Comparison of ENCODE assay signal across 8 cellular contexts in genomic region chr22:41402851-41403250, GRCh38. TPM values are rescaled to one million over a fixed set of nuclear protein-coding genes. Genes with fewer than 3 reads are reported as not detected.
DNase-seq lines count a peak whose midpoint lies in the region; ATAC-seq and TF ChIP-seq lines count a peak whose summit lies in the region.
"Not testable (repeated sequence)": the region's sequence is repeated elsewhere in the genome, so short reads cannot be mapped to it uniquely, and the experiment has no call there.

No MANE protein-coding gene starts in this region.

- CTCF ChIA-PET in A673 (lab: Charles Lee): interaction anchor here (0.5 to 1.5 kb wide), 6 partner anchors 99 to 524 kb away, joined by 3 to 6 read pairs (median 4); no protein-coding TSS in a partner anchor
- CTCF ChIA-PET in PC-9 (lab: Charles Lee): interaction anchor here (1.7 kb wide), 1 partner anchor 115 kb away, joined by 6 read pairs; no protein-coding TSS in a partner anchor

- H3F3A ChIP-seq in PC-9 (ENCODE audit: insufficient read depth, low read depth): not testable (repeated sequence)

- not testable (repeated sequence) for DNase-seq in A673 (ENCODE audit: low spot score); PC-9; ascending aorta (ENCODE audit: low spot score in 2 of 2); dorsolateral prefrontal cortex; heart left ventricle; sigmoid colon; substantia nigra (lab: John Stamatoyannopoulos, UW)

- not testable (repeated sequence) for H3K4me3 ChIP-seq in A673 (ENCODE audit: low read depth, low read length, poor library complexity, severe bottlenecking); PC-9; ascending aorta; dorsolateral prefrontal cortex; heart left ventricle; liver (ENCODE audit: low read depth in 1 of 3, low read length in 3 of 3); sigmoid colon

- ATAC-seq in heart left ventricle: not testable (repeated sequence)

- TF ChIP-seq CTCF in A673 (conservative IDR thresholded peaks at IDR 0.05; ENCODE audit: low read depth, low read length); PC-9 (conservative IDR thresholded peaks at IDR 0.05); ascending aorta (IDR thresholded peaks at IDR 0.05); dorsolateral prefrontal cortex (IDR thresholded peaks at IDR 0.05 in 54 of 56, conservative IDR thresholded peaks at IDR 0.05 in 2 of 56; ENCODE audit: low read depth in 1 of 56, partially characterized antibody in 56 of 56); heart left ventricle (IDR thresholded peaks at IDR 0.05); liver (IDR thresholded peaks at IDR 0.05; ENCODE audit: low read depth, low read length, missing input control); sigmoid colon (IDR thresholded peaks at IDR 0.05): not testable (repeated sequence)

- TF ChIP-seq EP300 in sigmoid colon (IDR thresholded peaks at IDR 0.05): not testable (repeated sequence)

- not testable (repeated sequence) for BruUV-seq in A673 (replicated peaks; lab: Mats Ljungman, UMichigan); PC-9 (replicated peaks; lab: Mats Ljungman, UMichigan)

- intact Hi-C loops in A673 (cut with micrococcal nuclease; ENCODE audit: unreplicated experiment): loop anchor here (1.0 to 5.0 kb wide), 3 partner anchors 114 to 194 kb away; no protein-coding TSS in a partner anchor
- intact Hi-C loops in PC-9 (cut with micrococcal nuclease; ENCODE audit: unreplicated experiment): loop anchor here (10.0 kb wide), 1 partner anchor 192 kb away; no protein-coding TSS in a partner anchor
- intact Hi-C loops in ascending aorta (cut with DNase I): loop anchor here (1.0 kb wide), 1 partner anchor 65 kb away; the partner anchor contains the start of gene PHF5A
- intact Hi-C loops in dorsolateral prefrontal cortex (cut with DNase I): loop anchor here in 1 of 2 donors (2.0 to 5.0 kb wide), 2 partner anchors 36 to 116 kb away; no protein-coding TSS in a partner anchor
- intact Hi-C loops in heart left ventricle (cut with DNase I): loop anchor here (2.0 to 5.0 kb wide), 8 partner anchors 64 to 194 kb away; partner anchors contain the start of genes ACO2 (in 1 of the 10) and PHF5A (in 1 of the 10)
- intact Hi-C loops in sigmoid colon (cut with DNase I): loop anchor here (2.0 to 10.0 kb wide), 4 partner anchors 20 to 192 kb away; partner anchors contain the start of gene TOB2

- not testable (repeated sequence) for H3K9ac ChIP-seq in liver (ENCODE audit: low read depth in 1 of 2, low read length in 2 of 2)

- POLR2A ChIA-PET in A673 (lab: Charles Lee; ENCODE audit: low non-redundant PET): interaction anchor here (0.6 kb wide), 1 partner anchor 66 kb away, joined by 4 read pairs; the partner anchor contains the start of genes ACO2 and PHF5A
- POLR2A ChIA-PET in PC-9 (lab: Charles Lee; ENCODE audit: unreplicated experiment): not testable (repeated sequence)

- H3K36me3 ChIP-seq in A673 (ENCODE audit: insufficient read depth, low read length, poor library complexity, severe bottlenecking); PC-9 (ENCODE audit: low read depth); liver (ENCODE audit: control insufficient read depth in 4 of 4, insufficient read depth in 3 of 4, low read depth in 1 of 4, low read length in 3 of 4): not testable (repeated sequence)
- peaks cover 3 to 14% of the 10 kb centered on the region in 2 donors for H3K36me3 ChIP-seq in ascending aorta
- peaks cover 0 to 18% (median 12%) of the 10 kb centered on the region in 9 donors for H3K36me3 ChIP-seq in heart left ventricle
- peaks cover 0 to 20% (median 6%) of the 10 kb centered on the region in 4 donors for H3K36me3 ChIP-seq in sigmoid colon

- H3K27ac ChIP-seq in A673 (ENCODE audit: low read depth, low read length, poor library complexity, severe bottlenecking): peak overlapping the region; percentile 94
- H3K27ac ChIP-seq in PC-9: not testable (repeated sequence)
- H3K27ac ChIP-seq in ascending aorta: peak overlapping the region; percentile 23 to 27
- peak overlapping the region; percentile 86 to 100 (median 98) for H3K27ac ChIP-seq in dorsolateral prefrontal cortex
- H3K27ac ChIP-seq in heart left ventricle: peak overlapping the region in 10 of 12 donors; percentile 0 to 91 (median 77)
- peak overlapping the region; percentile 83 to 90 for H3K27ac ChIP-seq in liver (ENCODE audit: low read depth in 1 of 2, low read length in 2 of 2)
- peak overlapping the region; percentile 31 to 73 (median 70) for H3K27ac ChIP-seq in sigmoid colon
- peak overlapping the region; percentile 100 for H3K27ac ChIP-seq in substantia nigra (ENCODE audit: low read depth, low read length, poor library complexity, severe bottlenecking)

- not testable (repeated sequence) for H3K79me2 ChIP-seq in PC-9 (ENCODE audit: low read depth)

- H3K27me3 ChIP-seq in A673 (replicated peaks; ENCODE audit: insufficient read depth, low read depth, low read length, poor library complexity); PC-9 (ENCODE audit: insufficient read depth, low read depth); ascending aorta; dorsolateral prefrontal cortex; heart left ventricle; liver (ENCODE audit: control insufficient read depth in 4 of 4, insufficient read depth in 4 of 4, low read length in 3 of 4); sigmoid colon: not testable (repeated sequence)

- 88 to 94% (median 91%) methylated on average over 14 of the region's 14 CpGs for WGBS in heart left ventricle, 4 donors
- WGBS in liver: 93% methylated on average over 14 of the region's 14 CpGs
- WGBS in sigmoid colon, 2 donors: 90 to 93% methylated on average over 14 of the region's 14 CpGs

- H3K4me1 ChIP-seq in A673 (ENCODE audit: insufficient read depth, low read length, poor library complexity, severe bottlenecking) (peaks cover 22% of the 10 kb centered on the region), PC-9 (replicated peaks; ENCODE audit: insufficient read depth) (peaks cover 13% of the 10 kb centered on the region), heart left ventricle (peaks cover 0 to 30% (median 17%) of the 10 kb centered on the region in 12 donors), liver (ENCODE audit: control insufficient read depth in 4 of 4, insufficient read depth in 4 of 4, low read length in 3 of 4) (peaks cover 6 to 38% (median 26%) of the 10 kb centered on the region in 4 donors), sigmoid colon (peaks cover 0 to 30% (median 22%) of the 10 kb centered on the region in 4 donors)
- not testable (repeated sequence) for H3K4me1 ChIP-seq in ascending aorta

- not testable (repeated sequence) for H3K9me3 ChIP-seq in A673 (ENCODE audit: low read depth, low read length, poor library complexity, severe bottlenecking); PC-9 (ENCODE audit: insufficient read depth, low read depth); ascending aorta; heart left ventricle; liver (ENCODE audit: control insufficient read depth in 4 of 4, low read length in 3 of 4); sigmoid colon

- not testable (repeated sequence) for H3K9me2 ChIP-seq in PC-9 (ENCODE audit: insufficient read depth)

- not testable (repeated sequence) for H4K20me1 ChIP-seq in PC-9 (ENCODE audit: insufficient read depth)

- TF ChIP-seq RAD21 in liver (IDR thresholded peaks at IDR 0.05): not testable (repeated sequence)

- H2AFZ ChIP-seq in PC-9: not testable (repeated sequence)

- TF ChIP-seq POLR2A in heart left ventricle (IDR thresholded peaks at IDR 0.05); sigmoid colon (IDR thresholded peaks at IDR 0.05): not testable (repeated sequence)

- H3K4me2 ChIP-seq in PC-9: peak overlapping the region; percentile 67; the same call in 1 of the 2 replicates

RNA-seq across cellular contexts. Expression of gene TEF, which starts 21.1 kb away (rescaled TPM):
- total RNA-seq in A673 (2021) (3.9 and 8.0 TPM in 2 replicates), PC-9 (2021) (19.4 and 28.2 TPM in 2 replicates), ascending aorta (20.2 TPM), dorsolateral prefrontal cortex (100 to 1,000 TPM in 77 of 120 experiments, 10 to 100 TPM in 43; 47.8 to 173 (median 111) TPM), heart left ventricle (10 to 100 TPM in 8 of 9 donors, 1 to 10 TPM in 1; 7.2 to 35.3 (median 19.6) TPM), liver (10 to 100 TPM in 1 of 2 donors, 1 to 10 TPM in 1; 8.8 to 16.2 TPM), sigmoid colon (10 to 100 TPM; 21.3 to 30.3 (median 24.8) TPM)
- polyA plus RNA-seq in heart left ventricle (10 to 100 TPM in 1 of 2 donors, 1 to 10 TPM in 1; 9.9 to 15.8 TPM), liver (10 to 100 TPM in 1 of 2 donors, 1 to 10 TPM in 1; 5.7 to 11.6 TPM), sigmoid colon (10 to 100 TPM; 12.6 to 14.8 (median 14.4) TPM)

RNA-seq across cellular contexts. Expression of gene TOB2, which starts 43.8 kb away (rescaled TPM):
- total RNA-seq in A673 (2021) (48.1 and 53.8 TPM in 2 replicates), PC-9 (2021) (50.0 and 57.4 TPM in 2 replicates), ascending aorta (55.8 TPM), dorsolateral prefrontal cortex (100 to 1,000 TPM in 4 of 120 experiments, 10 to 100 TPM in 116; 33.6 to 113 (median 52.3) TPM), heart left ventricle (10 to 100 TPM; 29.0 to 74.5 (median 46.1) TPM), liver (10 to 100 TPM; 11.6 to 17.1 TPM), sigmoid colon (10 to 100 TPM; 23.2 to 38.2 (median 31.8) TPM)
- polyA plus RNA-seq in heart left ventricle (10 to 100 TPM; 29.6 to 44.9 TPM), liver (10 to 100 TPM in 1 of 2 donors, 1 to 10 TPM in 1; 9.8 to 12.9 TPM), sigmoid colon (10 to 100 TPM; 13.2 to 31.9 (median 15.0) TPM)
